Comparison of ENCODE assay signal across 1 cellular context in the genomic region with DNA sequence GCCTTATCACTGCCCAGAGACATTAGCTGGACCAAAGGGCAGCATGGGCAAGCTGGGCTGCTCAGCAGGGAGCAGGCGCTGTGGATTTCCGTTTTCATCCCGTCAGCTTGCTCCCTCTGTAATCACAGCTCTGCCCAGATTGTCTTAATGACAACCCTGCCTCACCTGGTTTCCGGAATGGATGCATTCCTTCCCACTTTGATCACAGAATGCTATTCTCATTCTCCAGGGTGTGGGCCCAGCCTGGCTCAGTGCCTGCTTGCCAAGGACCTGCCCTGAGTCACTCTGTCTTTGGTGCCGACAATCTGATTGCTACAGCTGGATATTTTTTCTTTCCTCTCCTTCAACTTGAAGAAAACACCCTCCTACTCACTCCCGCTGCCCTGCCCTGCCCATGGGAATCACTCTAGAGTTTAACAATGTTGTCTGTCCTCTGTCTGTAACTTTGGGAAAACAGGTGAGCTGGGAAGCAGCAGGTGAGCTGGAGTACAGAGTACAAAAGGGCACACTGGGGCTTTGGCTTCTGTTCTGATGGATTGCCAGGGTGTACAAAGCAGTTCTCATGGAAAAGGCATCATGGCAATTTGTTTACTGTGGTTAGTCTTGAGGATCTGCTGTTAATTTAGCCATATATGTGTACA.
A peak's percentile ranks its signal among the peaks of the same experiment; 100 is the strongest.
TF ChIP-seq lines count a peak whose summit lies in the region.

No MANE protein-coding gene starts in this region.

TF ChIP-seq in HepG2, 621 proteins besides CTCF, POLR2A, EP300 and RAD21 (continued from another document):
- TF ChIP-seq SNAPC4 (CRISPR knock-in tag; IDR thresholded peaks at IDR 0.05) (no peak), FOXO4 (CRISPR knock-in tag; conservative IDR thresholded peaks at IDR 0.05) (no peak), FOSL2 (CRISPR knock-in tag; IDR thresholded peaks at IDR 0.05) (peak; percentile 56), ZNF713 (CRISPR knock-in tag; IDR thresholded peaks at IDR 0.05) (no peak), RORA (CRISPR knock-in tag; IDR thresholded peaks at IDR 0.05) (no peak), SP4 (CRISPR knock-in tag; IDR thresholded peaks at IDR 0.05) (peak; percentile 44; the same call in 1 of the 2 replicates), NCOR1 (IDR thresholded peaks at IDR 0.05; ENCODE audit: borderline replicate concordance, low read length) (peak; percentile 30; the same call in 1 of the 2 replicates), ZNF124 (CRISPR knock-in tag; IDR thresholded peaks at IDR 0.05) (0 out of 2 replicates have a peak, but pooled peaks have one; percentile 20), TEAD3 (CRISPR knock-in tag; optimal IDR thresholded peaks at IDR 0.05; ENCODE audit: borderline replicate concordance) (peak; percentile 52), ZNF331 (CRISPR knock-in tag; IDR thresholded peaks at IDR 0.05) (no peak), PITX1 (CRISPR knock-in tag; IDR thresholded peaks at IDR 0.05) (0 out of 2 replicates have a peak, but pooled peaks have one; percentile 16), ARID5B (CRISPR knock-in tag; IDR thresholded peaks at IDR 0.05) (peak; percentile 19; the same call in 1 of the 2 replicates), ZFP36L2 (CRISPR knock-in tag; IDR thresholded peaks at IDR 0.05) (no peak), ZNF501 (CRISPR knock-in tag; IDR thresholded peaks at IDR 0.05) (0 out of 2 replicates have a peak, but pooled peaks have one; percentile 39), RFXAP (CRISPR knock-in tag; IDR thresholded peaks at IDR 0.05; ENCODE audit: borderline replicate concordance) (no peak), HNF1B (CRISPR knock-in tag; IDR thresholded peaks at IDR 0.05) (peak; percentile 46; the same call in 1 of the 2 replicates), ASH2L (IDR thresholded peaks at IDR 0.05; ENCODE audit: insufficient read length, low read depth, low read length) (peak; percentile 37), ONECUT2 (CRISPR knock-in tag; IDR thresholded peaks at IDR 0.05) (no peak), ZNF788 (CRISPR knock-in tag; IDR thresholded peaks at IDR 0.05; ENCODE audit: borderline replicate concordance) (no peak), SOX5 (CRISPR knock-in tag; IDR thresholded peaks at IDR 0.05; ENCODE audit: borderline replicate concordance) (0 out of 2 replicates have a peak, but pooled peaks have one; percentile 1), SOX6 (IDR thresholded peaks at IDR 0.05) (no peak), SOX6 (CRISPR knock-in tag; IDR thresholded peaks at IDR 0.05) (peak; percentile 46; the same call in 1 of the 2 replicates), BRD4 (CRISPR knock-in tag; IDR thresholded peaks at IDR 0.05) (no peak), ZEB1 (IDR thresholded peaks at IDR 0.05; ENCODE audit: insufficient replicate concordance, low read depth) (peak; percentile 93), RARA (CRISPR knock-in tag; IDR thresholded peaks at IDR 0.05) (peak; percentile 19; the same call in 1 of the 2 replicates), ETV5 (CRISPR knock-in tag; IDR thresholded peaks at IDR 0.05; ENCODE audit: borderline replicate concordance) (peak; percentile 62; the same call in 1 of the 2 replicates), ZBTB43 (CRISPR knock-in tag; conservative IDR thresholded peaks at IDR 0.05) (no peak), HNF4A (CRISPR knock-in tag; IDR thresholded peaks at IDR 0.05) (0 out of 2 replicates have a peak, but pooled peaks have one; percentile 14)
- TF ChIP-seq, protein P1, sequence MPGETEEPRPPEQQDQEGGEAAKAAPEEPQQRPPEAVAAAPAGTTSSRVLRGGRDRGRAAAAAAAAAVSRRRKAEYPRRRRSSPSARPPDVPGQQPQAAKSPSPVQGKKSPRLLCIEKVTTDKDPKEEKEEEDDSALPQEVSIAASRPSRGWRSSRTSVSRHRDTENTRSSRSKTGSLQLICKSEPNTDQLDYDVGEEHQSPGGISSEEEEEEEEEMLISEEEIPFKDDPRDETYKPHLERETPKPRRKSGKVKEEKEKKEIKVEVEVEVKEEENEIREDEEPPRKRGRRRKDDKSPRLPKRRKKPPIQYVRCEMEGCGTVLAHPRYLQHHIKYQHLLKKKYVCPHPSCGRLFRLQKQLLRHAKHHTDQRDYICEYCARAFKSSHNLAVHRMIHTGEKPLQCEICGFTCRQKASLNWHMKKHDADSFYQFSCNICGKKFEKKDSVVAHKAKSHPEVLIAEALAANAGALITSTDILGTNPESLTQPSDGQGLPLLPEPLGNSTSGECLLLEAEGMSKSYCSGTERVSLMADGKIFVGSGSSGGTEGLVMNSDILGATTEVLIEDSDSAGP (CRISPR knock-in tag; IDR thresholded peaks at IDR 0.05; ENCODE audit: borderline replicate concordance) = no peak
- TF ChIP-seq, protein P2, sequence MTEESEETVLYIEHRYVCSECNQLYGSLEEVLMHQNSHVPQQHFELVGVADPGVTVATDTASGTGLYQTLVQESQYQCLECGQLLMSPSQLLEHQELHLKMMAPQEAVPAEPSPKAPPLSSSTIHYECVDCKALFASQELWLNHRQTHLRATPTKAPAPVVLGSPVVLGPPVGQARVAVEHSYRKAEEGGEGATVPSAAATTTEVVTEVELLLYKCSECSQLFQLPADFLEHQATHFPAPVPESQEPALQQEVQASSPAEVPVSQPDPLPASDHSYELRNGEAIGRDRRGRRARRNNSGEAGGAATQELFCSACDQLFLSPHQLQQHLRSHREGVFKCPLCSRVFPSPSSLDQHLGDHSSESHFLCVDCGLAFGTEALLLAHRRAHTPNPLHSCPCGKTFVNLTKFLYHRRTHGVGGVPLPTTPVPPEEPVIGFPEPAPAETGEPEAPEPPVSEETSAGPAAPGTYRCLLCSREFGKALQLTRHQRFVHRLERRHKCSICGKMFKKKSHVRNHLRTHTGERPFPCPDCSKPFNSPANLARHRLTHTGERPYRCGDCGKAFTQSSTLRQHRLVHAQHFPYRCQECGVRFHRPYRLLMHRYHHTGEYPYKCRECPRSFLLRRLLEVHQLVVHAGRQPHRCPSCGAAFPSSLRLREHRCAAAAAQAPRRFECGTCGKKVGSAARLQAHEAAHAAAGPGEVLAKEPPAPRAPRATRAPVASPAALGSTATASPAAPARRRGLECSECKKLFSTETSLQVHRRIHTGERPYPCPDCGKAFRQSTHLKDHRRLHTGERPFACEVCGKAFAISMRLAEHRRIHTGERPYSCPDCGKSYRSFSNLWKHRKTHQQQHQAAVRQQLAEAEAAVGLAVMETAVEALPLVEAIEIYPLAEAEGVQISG (CRISPR knock-in tag; IDR thresholded peaks at IDR 0.05) = 0 out of 2 replicates have a peak, but pooled peaks have one; percentile 4
